Comparison of ENCODE assay signal across 16 cellular contexts in genomic region chr6:117079946-117080345, GRCh38.
DNase-seq lines count a peak whose midpoint lies in the region; ATAC-seq lines count a peak whose summit lies in the region.
"Had no signal": no experiment of that assay in that cellular context is flagged by ENCODE, and none has a peak within 500 bp of the region (broad histone marks: within the 10 kb centered on the region; RNA-seq: fewer than 3 reads in every experiment).

No MANE protein-coding gene starts in this region.

- H3K4me3 ChIP-seq in SJCRH30 (no peak overlapping the region), skeletal muscle cell (ENCODE audit: low read depth, low read length) (no peak overlapping the region)
- H3K4me3 ChIP-seq: BLaER1, GM12878, GM23338, HAP-1 had no signal

- no peaks in the 10 kb centered on the region for H3K36me3 ChIP-seq in SJCRH30
- H3K36me3 ChIP-seq: BLaER1, HAP-1 had no signal

- no peak for ATAC-seq in GM18870 (IDR thresholded peaks at IDR 0.05; ENCODE audit: unreplicated experiment)
- ATAC-seq: CD8-positive, alpha-beta T cell; GM12878; GM23338 had no signal

- H3K27ac ChIP-seq in SJCRH30, result peak overlapping the region; percentile 51
- H3K27ac ChIP-seq: BLaER1, C4-2B had no signal

- H3K9me3 ChIP-seq in SJCRH30 (replicated peaks), result peaks cover 7% of the 10 kb centered on the region; the same call in 1 of the 2 replicates
- H3K9me3 ChIP-seq: BLaER1, Caco-2, HAP-1 had no signal

- peaks cover 27% of the 10 kb centered on the region for H3K4me1 ChIP-seq in SJCRH30
- H3K4me1 ChIP-seq: BLaER1, HAP-1 had no signal

- peak; percentile 72 for DNase-seq in NCI-H82 (lab: John Stamatoyannopoulos, UW)
- DNase-seq in SJCRH30, result peak; percentile 78 to 96
- peak; percentile 19 for DNase-seq in skeletal muscle cell (ENCODE audit: low read depth)
- no peak for DNase-seq in GM03348 (ENCODE audit: low spot score)
- no peak for DNase-seq in NCI-H1694 (lab: John Stamatoyannopoulos, UW)
- DNase-seq: Caco-2; CD4-positive, CD25-positive, alpha-beta regulatory T cell; CD8-positive, alpha-beta T cell; DMS153; DND-41 had no signal

- no peaks in the 10 kb centered on the region for H3K27me3 ChIP-seq in SJCRH30
- H3K27me3 ChIP-seq: BLaER1 had no signal

Comparison
In these comparisons a context has a peak if more than half of its experiments do, and no peak if none do; other contexts are left out.
1. DNase-seq: peak in NCI-H82 (single experiment), SJCRH30 (2 of 2) and skeletal muscle cell (single experiment); none in GM03348 (single experiment) and NCI-H1694 (single experiment).